9 cellular contexts compared by ENCODE assay signal in the genomic region with DNA sequence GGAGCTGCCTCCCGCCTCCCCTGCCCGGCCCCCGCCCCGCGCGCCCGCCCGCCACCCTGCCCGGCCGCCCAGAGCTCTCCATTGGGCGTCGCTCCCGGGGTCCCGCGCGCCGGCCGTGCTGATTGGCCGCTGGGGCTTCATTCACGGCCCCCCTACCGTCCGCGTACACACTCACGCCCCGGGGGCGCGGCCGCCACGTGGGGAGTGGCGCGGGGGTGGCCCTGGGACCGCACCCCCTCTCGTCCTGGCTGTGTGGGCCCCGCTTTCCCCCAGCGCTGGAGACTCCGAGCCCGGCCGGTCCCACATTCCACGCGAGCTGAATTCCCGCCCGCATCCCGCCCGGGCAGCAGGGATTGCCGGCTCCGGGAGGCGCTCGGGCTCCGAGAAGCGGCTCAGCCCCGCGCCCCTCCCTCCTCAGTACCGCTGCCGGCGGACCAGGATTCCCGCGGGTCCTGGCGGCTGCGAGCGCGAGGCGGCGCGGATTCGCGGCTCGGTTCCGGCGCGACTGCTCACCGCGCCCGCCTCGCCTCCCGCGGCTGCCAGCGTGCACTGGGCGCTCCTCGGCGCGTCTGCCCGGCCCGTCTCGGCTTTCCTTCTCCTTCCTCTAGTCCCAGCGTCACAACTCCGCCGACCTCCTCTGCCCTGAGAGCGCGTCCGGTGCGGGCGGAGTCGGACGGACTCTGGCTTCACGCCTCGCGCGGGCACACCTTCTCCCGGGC. TPM values are rescaled to one million over a fixed set of nuclear protein-coding genes. Genes with fewer than 3 reads are reported as not detected.
A peak's percentile ranks its signal among the peaks of the same experiment; 100 is the strongest.
DNase-seq lines count a peak whose midpoint lies in the region; ATAC-seq and TF ChIP-seq lines count a peak whose summit lies in the region.
"Had no signal": no experiment of that assay in that cellular context is flagged by ENCODE, and none has a peak within 500 bp of the region (broad histone marks: within the 10 kb centered on the region; RNA-seq: fewer than 3 reads in every experiment).

No MANE protein-coding gene starts in this region.

- intact Hi-C loops in mucosa of descending colon (cut with DNase I, micrococcal nuclease) = loop anchor here in 1 of 2 donors (10.0 kb wide), 1 partner anchor 788 kb away; no protein-coding TSS in a partner anchor

- no peaks in the 10 kb centered on the region for H3K9me3 ChIP-seq in mucosa of descending colon

- peaks cover 11% of the 10 kb centered on the region for H3K4me1 ChIP-seq in mucosa of descending colon (ENCODE audit: low read depth)

- TF ChIP-seq CTCF in epithelial cell of proximal tubule (conservative IDR thresholded peaks at IDR 0.05; ENCODE audit: low read depth, low read length) (no peak), mucosa of descending colon (IDR thresholded peaks at IDR 0.05) (no peak)

- H3K4me3 ChIP-seq in epithelial cell of proximal tubule (ENCODE audit: low read depth, low read length) = peak overlapping the region; percentile 50
- H3K4me3 ChIP-seq in mucosa of descending colon = no peak overlapping the region

- peak; percentile 42 for ATAC-seq in HG03097 (IDR thresholded peaks at IDR 0.05; ENCODE audit: low FRiP score, unreplicated experiment)
- peak; percentile 91 for ATAC-seq in mucosa of descending colon

- DNase-seq in NCI-H2107 treated with DMSO at 0.1 percent for 48 hours (lab: John Stamatoyannopoulos, UW; ENCODE audit: unreplicated experiment) (peak; percentile 2), NCI-H2107 (lab: John Stamatoyannopoulos, UW) (no peak), NCI-H748 treated with DMSO at 0.1 percent for 48 hours (lab: John Stamatoyannopoulos, UW) (peak; percentile 40), activated T-cell treated with anti-CD3 and anti-CD28 coated beads for 24 hours (ENCODE audit: low read depth) (peak; percentile 76), epithelial cell of proximal tubule (ENCODE audit: low read depth) (no peak), mucosa of descending colon (peak; percentile 73 to 85 (median 80))
- peak; percentile 41 to 62 for DNase-seq in stimulated activated CD8-positive, alpha-beta memory T cell treated with anti-CD3 and anti-CD28 coated beads, Interleukin-2, amount 100 ng/mL, for 1 hour (ENCODE audit: low read depth in 2 of 2)
- DNase-seq: DND-41 had no signal

- no peaks in the 10 kb centered on the region for H3K36me3 ChIP-seq in mucosa of descending colon (ENCODE audit: low read depth)

RNA-seq across cellular contexts. Expression of gene POU3F1, which starts 0.5 kb away (rescaled TPM):
- total RNA-seq in epithelial cell of proximal tubule (not detected in 2 replicates), mucosa of descending colon (not detected)

RNA-seq across cellular contexts. Expression of gene UTP11, which starts 34.5 kb away (rescaled TPM):
- 49.2 and 60.5 TPM in 2 replicates for total RNA-seq in epithelial cell of proximal tubule
- total RNA-seq in mucosa of descending colon = 10 to 100 TPM; 13.7 to 35.7 (median 15.3) TPM

RNA-seq across cellular contexts. Expression of gene FHL3, which starts 41.7 kb away (rescaled TPM):
- total RNA-seq in epithelial cell of proximal tubule (14.2 and 24.5 TPM in 2 replicates), mucosa of descending colon (10 to 100 TPM in 1 of 3 donors, 1 to 10 TPM in 2; 2.0 to 34.1 (median 8.7) TPM)

RNA-seq across cellular contexts. Expression of gene SF3A3, which starts 57.2 kb away (rescaled TPM):
- total RNA-seq in epithelial cell of proximal tubule (77.0 and 86.9 TPM in 2 replicates), mucosa of descending colon (10 to 100 TPM; 38.3 to 47.1 (median 44.7) TPM)

Comparison
In these comparisons a context has a peak if more than half of its experiments do, and no peak if none do; other contexts are left out.
1. DNase-seq: peak in NCI-H2107 treated with DMSO at 0.1 percent for 48 hours (single experiment), NCI-H748 treated with DMSO at 0.1 percent for 48 hours (single experiment), activated T-cell treated with anti-CD3 and anti-CD28 coated beads for 24 hours (single experiment), mucosa of descending colon (3 of 3) and stimulated activated CD8-positive, alpha-beta memory T cell treated with anti-CD3 and anti-CD28 coated beads, Interleukin-2, amount 100 ng/mL, for 1 hour (2 of 2); none in NCI-H2107 (single experiment) and epithelial cell of proximal tubule (single experiment).